8 cellular contexts compared by ENCODE assay signal in genomic region chr16:57358527-57359095, GRCh38. TPM values are rescaled to one million over a fixed set of nuclear protein-coding genes. Genes with fewer than 3 reads are reported as not detected.
A peak's percentile ranks its signal among the peaks of the same experiment; 100 is the strongest.
DNase-seq lines count a peak whose midpoint lies in the region; ATAC-seq and TF ChIP-seq lines count a peak whose summit lies in the region.

CCL22 (plus strand) TSS chr16:57358783; CDS start chr16:57358817, 34 bp downstream.

- 100% methylated on average over 1 of the region's 9 CpGs for WGBS in SK-N-SH (ENCODE audit: low lambda C conversion rate)
- 88 to 90% methylated on average over 2 to 9 of the region's 9 CpGs for WGBS in endodermal cell (ENCODE audit: insufficient coverage in 1 of 2, insufficient read length in 1 of 2), 2 experiments

- no peak within 1 kb of the TSS for H3K4me3 Mint-ChIP-seq in endodermal cell

- H3K36me3 Mint-ChIP-seq in endodermal cell (ENCODE audit: low read depth): no peaks in the 10 kb centered on the region

- H3K27ac Mint-ChIP-seq in endodermal cell: no peak within 1 kb of the TSS

- H3K4me2 ChIP-seq in SK-N-SH: no peak within 1 kb of the TSS

- H3K36me3 ChIP-seq in SK-N-SH (replicated peaks in 1 of 2; ENCODE audit: control insufficient read depth in 1 of 2, insufficient read depth in 2 of 2, low read length in 1 of 2) (no peaks in the 10 kb centered on the region), endodermal cell (ENCODE audit: control insufficient read depth, insufficient read depth, low read length) (no peaks in the 10 kb centered on the region)

- ATAC-seq in GM19025 (IDR thresholded peaks at IDR 0.05; ENCODE audit: low read depth, unreplicated experiment): peak; percentile 60
- peak; percentile 60 for ATAC-seq in HG03442 (IDR thresholded peaks at IDR 0.05; ENCODE audit: unreplicated experiment)
- ATAC-seq in HG03439 (IDR thresholded peaks at IDR 0.05; ENCODE audit: unreplicated experiment): no peak

- TF ChIP-seq EP300 in SK-N-SH (IDR thresholded peaks at IDR 0.05; ENCODE audit: borderline replicate concordance in 1 of 2, low read depth in 1 of 2, low read length in 1 of 2): no peak

- no peaks in the 10 kb centered on the region for H3K4me1 Mint-ChIP-seq in endodermal cell

- DNase-seq in GM10248 (ENCODE audit: extremely low spot score) (peak; percentile 82), epithelial cell of esophagus (ENCODE audit: low read depth) (peak; percentile 68), T-helper 1 cell (no peak), SK-N-SH (no peak), endodermal cell (no peak)

- TF ChIP-seq CTCF in GM10248 (IDR thresholded peaks at IDR 0.05; ENCODE audit: control extremely low read depth, extremely low read depth, low read depth, missing control alignments): no peak
- no peak for TF ChIP-seq CTCF in epithelial cell of esophagus (IDR thresholded peaks at IDR 0.05; ENCODE audit: insufficient read depth, low read depth, low read length, missing control alignments)
- TF ChIP-seq CTCF in SK-N-SH (IDR thresholded peaks at IDR 0.05): no peak
- no peak for TF ChIP-seq CTCF in endodermal cell (conservative IDR thresholded peaks at IDR 0.05)

- CTCF ChIA-PET in GM10248 (lab: Yijun Ruan, JAX): interaction anchor here (1.2 to 3.4 kb wide), 6 partner anchors 13 to 59 kb away, joined by 3 to 30 read pairs (median 4); no protein-coding TSS in a partner anchor
- CTCF ChIA-PET in SK-N-SH (lab: Yijun Ruan, JAX): interaction anchor here (1.4 kb wide), 1 partner anchor 58 kb away, joined by 3 read pairs; no protein-coding TSS in a partner anchor

- H3K9me3 ChIP-seq in SK-N-SH (no peaks in the 10 kb centered on the region), endodermal cell (ENCODE audit: control insufficient read depth, low read length) (no peaks in the 10 kb centered on the region)

- H3K9ac ChIP-seq in SK-N-SH (no peak within 1 kb of the TSS), endodermal cell (ENCODE audit: extremely low read depth, low read length, poor library complexity, severe bottlenecking) (no peak within 1 kb of the TSS)

- H3K9me3 Mint-ChIP-seq in endodermal cell: no peaks in the 10 kb centered on the region

- H3K9me2 ChIP-seq in SK-N-SH: no peaks in the 10 kb centered on the region

- POLR2A ChIA-PET in GM10248 (lab: Yijun Ruan, JAX): no interaction called here
- POLR2A ChIA-PET in SK-N-SH (lab: Yijun Ruan, JAX): no interaction called here

- H3K4me3 ChIP-seq in epithelial cell of esophagus (ENCODE audit: low read length) (no peak within 1 kb of the TSS), SK-N-SH (ENCODE audit: low read depth in 2 of 2, low read length in 1 of 2) (no peak within 1 kb of the TSS), endodermal cell (ENCODE audit: low read length) (no peak within 1 kb of the TSS)

- no peaks in the 10 kb centered on the region for H3K79me2 ChIP-seq in SK-N-SH (ENCODE audit: insufficient read depth)

- H2AFZ ChIP-seq in SK-N-SH (ENCODE audit: low read depth): no peak within 1 kb of the TSS

- TF ChIP-seq RAD21 in SK-N-SH (IDR thresholded peaks at IDR 0.05; ENCODE audit: low read length): no peak

- H3K27me3 Mint-ChIP-seq in endodermal cell (ENCODE audit: insufficient read depth): no peaks in the 10 kb centered on the region

- no peaks in the 10 kb centered on the region for H3K4me1 ChIP-seq in SK-N-SH (ENCODE audit: control insufficient read depth in 1 of 2, insufficient read depth in 2 of 2, low read depth in 1 of 2, low read length in 1 of 2)
- no peaks in the 10 kb centered on the region for H3K4me1 ChIP-seq in endodermal cell (ENCODE audit: control insufficient read depth, insufficient read depth, low read length)

- H4K20me1 ChIP-seq in SK-N-SH (ENCODE audit: insufficient read depth): no peaks in the 10 kb centered on the region

- H3K27me3 ChIP-seq in SK-N-SH (ENCODE audit: insufficient read depth) (no peaks in the 10 kb centered on the region), endodermal cell (ENCODE audit: control insufficient read depth, insufficient read depth, low read length, poor library complexity, severe bottlenecking) (no peaks in the 10 kb centered on the region)

- H3K27ac ChIP-seq in SK-N-SH (ENCODE audit: low read depth in 2 of 2, low read length in 1 of 2) (no peak within 1 kb of the TSS), endodermal cell (ENCODE audit: low read depth, low read length) (no peak within 1 kb of the TSS)

- peaks cover 2% of the 10 kb centered on the region for H3F3A ChIP-seq in SK-N-SH (replicated peaks; ENCODE audit: insufficient read depth)

TF ChIP-seq in SK-N-SH, 30 proteins besides CTCF, POLR2A, EP300 and RAD21:
- TF ChIP-seq NRF1 (IDR thresholded peaks at IDR 0.05; ENCODE audit: low read depth, low read length) (no peak), YY1 (IDR thresholded peaks at IDR 0.05; ENCODE audit: low read depth) (no peak), JUND (IDR thresholded peaks at IDR 0.05) (no peak), GABPA (IDR thresholded peaks at IDR 0.05; ENCODE audit: low read depth) (no peak), FOXJ3 (CRISPR knock-in tag; IDR thresholded peaks at IDR 0.05) (no peak), SMC3 (IDR thresholded peaks at IDR 0.05; ENCODE audit: low read depth, low read length) (no peak), FOXM1 (IDR thresholded peaks at IDR 0.05; ENCODE audit: low read depth) (no peak), USF1 (IDR thresholded peaks at IDR 0.05; ENCODE audit: borderline replicate concordance, low read depth) (no peak), FOSL2 (IDR thresholded peaks at IDR 0.05; ENCODE audit: borderline replicate concordance, low read depth) (no peak)

RNA-seq across cellular contexts. Expression of gene CCL22, which starts in this region (rescaled TPM):
- polyA plus RNA-seq in SK-N-SH (2012; rRNA removed): not detected in 2 replicates
- polyA plus RNA-seq in SK-N-SH (2012; cell fraction: cytosol; rRNA removed): not detected in 2 replicates
- not detected in 2 replicates for polyA plus RNA-seq in SK-N-SH (2012; cell fraction: nucleus; rRNA removed)
- not detected for total RNA-seq in endodermal cell
- polyA plus RNA-seq in endodermal cell (2013, experiment 1 of 2): not detected
- not detected for polyA plus RNA-seq in endodermal cell (2013, experiment 2 of 2)

Comparison
In these comparisons a context has a peak if more than half of its experiments do, and no peak if none do; other contexts are left out.
1. DNase-seq: peak in GM10248 (single experiment) and epithelial cell of esophagus (single experiment); none in T-helper 1 cell (0 of 5), SK-N-SH (single experiment) and endodermal cell (single experiment).